In genomic region chr5:138464018-138464387, GRCh38 we compare ENCODE assay signal across 1 cellular context.
TF ChIP-seq lines count a peak whose summit lies in the region.

No MANE protein-coding gene starts in this region.

TF ChIP-seq in SK-N-SH, 30 proteins besides CTCF, POLR2A, EP300 and RAD21 (continued from another document):
- TF ChIP-seq NFIC (IDR thresholded peaks at IDR 0.05; ENCODE audit: borderline replicate concordance) (peak; percentile 89), SMC3 (IDR thresholded peaks at IDR 0.05; ENCODE audit: low read depth, low read length) (peak; percentile 55), PBX3 (IDR thresholded peaks at IDR 0.05) (0 out of 2 replicates have a peak, but pooled peaks have one; percentile 18), POLR2AphosphoS5 (IDR thresholded peaks at IDR 0.05; ENCODE audit: low read depth, low read length) (peak; percentile 81), FOSL2 (IDR thresholded peaks at IDR 0.05; ENCODE audit: borderline replicate concordance, low read depth) (no peak), ELF1 (IDR thresholded peaks at IDR 0.05) (no peak; the same call in 1 of the 2 replicates), RFX5 (IDR thresholded peaks at IDR 0.05; ENCODE audit: low read length) (no peak), ZBTB33 (IDR thresholded peaks at IDR 0.05; ENCODE audit: borderline replicate concordance, low read depth) (no peak), GATA2 (CRISPR knock-in tag; IDR thresholded peaks at IDR 0.05) (0 out of 2 replicates have a peak, but pooled peaks have one; percentile 8), MEF2A (IDR thresholded peaks at IDR 0.05; ENCODE audit: borderline replicate concordance, low read depth) (no peak)
